Comparison of ENCODE assay signal across 13 cellular contexts in the genomic region with DNA sequence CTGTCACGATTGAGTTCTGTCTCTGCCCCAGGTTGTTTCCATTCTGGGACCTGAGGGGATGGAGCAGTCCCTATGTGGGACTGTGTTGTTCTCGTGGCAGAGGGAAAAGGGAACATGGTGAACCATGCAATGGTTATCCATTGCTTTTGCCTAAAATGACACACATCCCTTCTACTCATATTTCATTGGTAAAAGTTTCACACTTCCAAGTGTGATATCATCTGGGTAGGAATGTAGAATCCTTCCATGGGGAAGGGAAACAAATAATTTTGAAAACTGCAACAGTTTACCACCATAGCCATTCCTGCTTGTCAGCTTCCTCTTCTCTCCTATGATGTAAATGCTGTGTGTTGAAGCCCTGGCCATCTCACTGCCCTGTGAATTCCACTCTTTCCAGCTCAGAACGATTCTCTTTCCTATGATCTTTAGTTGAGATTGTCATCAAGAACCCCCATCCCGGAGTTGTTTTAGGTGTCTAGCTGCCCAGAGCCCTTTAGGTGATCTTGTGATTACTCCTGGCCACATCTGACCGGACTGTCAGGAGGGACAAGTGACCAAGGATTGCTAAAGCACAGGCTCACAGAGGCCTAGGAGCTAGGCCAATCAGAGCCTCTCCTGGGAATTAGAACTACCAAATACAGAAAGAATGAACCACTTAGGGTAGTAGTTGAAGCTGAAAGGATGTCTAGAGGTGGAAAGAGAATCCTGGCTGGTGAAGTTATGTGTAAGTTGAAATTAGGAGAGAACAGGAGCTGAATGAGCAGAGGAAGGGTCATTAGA.
A peak's percentile ranks its signal among the peaks of the same experiment; 100 is the strongest.
DNase-seq lines count a peak whose midpoint lies in the region; ATAC-seq and TF ChIP-seq lines count a peak whose summit lies in the region.
"Had no signal": no experiment of that assay in that cellular context is flagged by ENCODE, and none has a peak within 500 bp of the region (broad histone marks: within the 10 kb centered on the region; RNA-seq: fewer than 3 reads in every experiment).

No MANE protein-coding gene starts in this region.

- H3F3A ChIP-seq in SK-N-SH (replicated peaks; ENCODE audit: insufficient read depth) = no peaks in the 10 kb centered on the region

- no peak for DNase-seq in activated T-cell treated with anti-CD3 and anti-CD28 coated beads, Interleukin-2, amount 50 U/mL, for 24 hours
- no peak for DNase-seq in activated T-cell treated with anti-CD3 and anti-CD28 coated beads, Interleukin-2, amount 50 U/mL, for 48 hours
- DNase-seq in SK-N-SH = no peak
- peak; percentile 61 for DNase-seq in fibroblast of peridontal ligament (ENCODE audit: extremely low read depth)
- DNase-seq in activated CD4-positive, CD25-positive, alpha-beta regulatory T cell treated with anti-CD3 and anti-CD28 coated beads, Interleukin-2, amount 50 U/mL, for 72 hours = no peak
- DNase-seq in NCI-H524 treated with DMSO at 0.1 percent for 48 hours (lab: John Stamatoyannopoulos, UW) = no peak
- DNase-seq: activated CD4-positive, alpha-beta T cell treated with anti-CD3 and anti-CD28 coated beads, Interleukin-2, amount 50 U/mL, for 48 hours; activated gamma-delta T cell treated with Interleukin-2 at 50 U/mL for 16 hours; Calu3; NCI-H1105; Peyer's patch had no signal

- 77% methylated on average over 5 of the region's 5 CpGs for WGBS in SK-N-SH (ENCODE audit: low lambda C conversion rate)

- H3K9me3 ChIP-seq in SK-N-SH = no peaks in the 10 kb centered on the region
- no peaks in the 10 kb centered on the region for H3K9me3 ChIP-seq in stomach smooth muscle (ENCODE audit: control insufficient read depth in 2 of 2, low read length in 2 of 2)
- H3K9me3 ChIP-seq: Peyer's patch had no signal

- no peak for TF ChIP-seq RAD21 in SK-N-SH (IDR thresholded peaks at IDR 0.05; ENCODE audit: low read length)

- no peak for ATAC-seq in HG03175 (IDR thresholded peaks at IDR 0.05; ENCODE audit: unreplicated experiment)

- H3K27ac Mint-ChIP-seq in activated T-cell treated with anti-CD3 and anti-CD28 coated beads, Interleukin-2, amount 50 U/mL, for 24 hours = peak overlapping the region; percentile 27

- CTCF ChIA-PET in SK-N-SH (lab: Yijun Ruan, JAX) = interaction anchor here (1.2 kb wide), 1 partner anchor 52 kb away, joined by 3 read pairs; no protein-coding TSS in a partner anchor

- H3K79me2 ChIP-seq in SK-N-SH (ENCODE audit: insufficient read depth) = no peaks in the 10 kb centered on the region

- H2AFZ ChIP-seq in SK-N-SH (ENCODE audit: low read depth) = peak overlapping the region; percentile 37

- peak overlapping the region; percentile 44 for H3K9ac ChIP-seq in SK-N-SH
- H3K9ac ChIP-seq in stomach smooth muscle (ENCODE audit: low read length in 2 of 2) = no peak overlapping the region

- H3K9me2 ChIP-seq in SK-N-SH = no peaks in the 10 kb centered on the region

- H3K36me3 ChIP-seq in SK-N-SH (replicated peaks in 1 of 2; ENCODE audit: control insufficient read depth in 1 of 2, insufficient read depth in 2 of 2, low read length in 1 of 2) = no peaks in the 10 kb centered on the region
- no peaks in the 10 kb centered on the region for H3K36me3 ChIP-seq in stomach smooth muscle (ENCODE audit: control insufficient read depth in 2 of 2, insufficient read depth in 2 of 2, low read length in 2 of 2)
- H3K36me3 ChIP-seq: Peyer's patch had no signal

- H3K4me3 Mint-ChIP-seq in activated T-cell treated with anti-CD3 and anti-CD28 coated beads, Interleukin-2, amount 50 U/mL, for 24 hours = no peak overlapping the region

- H3K36me3 Mint-ChIP-seq in activated T-cell treated with anti-CD3 and anti-CD28 coated beads, Interleukin-2, amount 50 U/mL, for 24 hours (ENCODE audit: low read depth) = peaks cover 32% of the 10 kb centered on the region

- peaks cover 3% of the 10 kb centered on the region for H3K9me3 Mint-ChIP-seq in activated T-cell treated with anti-CD3 and anti-CD28 coated beads, Interleukin-2, amount 50 U/mL, for 24 hours

- H3K4me3 ChIP-seq in SK-N-SH (ENCODE audit: low read depth in 2 of 2, low read length in 1 of 2) (no peak overlapping the region), stomach smooth muscle (ENCODE audit: low read length in 2 of 2) (no peak overlapping the region)
- H3K4me3 ChIP-seq: Peyer's patch had no signal

- no peaks in the 10 kb centered on the region for H3K27me3 Mint-ChIP-seq in activated T-cell treated with anti-CD3 and anti-CD28 coated beads, Interleukin-2, amount 50 U/mL, for 24 hours

- H3K4me1 ChIP-seq in SK-N-SH (ENCODE audit: control insufficient read depth in 1 of 2, insufficient read depth in 2 of 2, low read depth in 1 of 2, low read length in 1 of 2) (peaks cover 0 to 6% of the 10 kb centered on the region in 2 experiments; a peak in 1 of 4 replicates), stomach smooth muscle (ENCODE audit: control insufficient read depth, insufficient read depth, low read length) (no peaks in the 10 kb centered on the region)
- H3K4me1 ChIP-seq: Peyer's patch had no signal

- TF ChIP-seq CTCF in SK-N-SH (IDR thresholded peaks at IDR 0.05) = no peak

- no peak overlapping the region for H3K4me2 ChIP-seq in SK-N-SH

- no peaks in the 10 kb centered on the region for H4K20me1 ChIP-seq in SK-N-SH (ENCODE audit: insufficient read depth)

- TF ChIP-seq EP300 in SK-N-SH (IDR thresholded peaks at IDR 0.05; ENCODE audit: borderline replicate concordance in 1 of 2, low read depth in 1 of 2, low read length in 1 of 2) = no peak

- no peaks in the 10 kb centered on the region for H3K27me3 ChIP-seq in SK-N-SH (ENCODE audit: insufficient read depth)
- no peaks in the 10 kb centered on the region for H3K27me3 ChIP-seq in stomach smooth muscle (ENCODE audit: control insufficient read depth in 1 of 2, insufficient read depth in 2 of 2, low read length in 2 of 2)
- H3K27me3 ChIP-seq: Peyer's patch had no signal

- POLR2A ChIA-PET in SK-N-SH (lab: Yijun Ruan, JAX) = no interaction called here

- H3K27ac ChIP-seq in SK-N-SH (ENCODE audit: low read depth in 2 of 2, low read length in 1 of 2) (peak overlapping the region in 1 of 2 experiments; percentile 17; a peak in 2 of 4 replicates), stomach smooth muscle (ENCODE audit: low read length) (peak overlapping the region; percentile 12)
- H3K27ac ChIP-seq: Peyer's patch had no signal

- H3K4me1 Mint-ChIP-seq in activated T-cell treated with anti-CD3 and anti-CD28 coated beads, Interleukin-2, amount 50 U/mL, for 24 hours (ENCODE audit: low read depth) = peaks cover 36% of the 10 kb centered on the region

TF ChIP-seq in SK-N-SH, 30 proteins besides CTCF, POLR2A, EP300 and RAD21:
- TF ChIP-seq TEAD4 (IDR thresholded peaks at IDR 0.05; ENCODE audit: borderline replicate concordance, insufficient read depth) (no peak), EZH2phosphoT487 (IDR thresholded peaks at IDR 0.05; ENCODE audit: borderline replicate concordance, low read depth) (no peak), USF2 (IDR thresholded peaks at IDR 0.05; ENCODE audit: borderline replicate concordance, low read depth, low read length) (no peak), RFX5 (IDR thresholded peaks at IDR 0.05; ENCODE audit: low read length) (no peak), YY1 (IDR thresholded peaks at IDR 0.05; ENCODE audit: low read depth) (no peak), CHD2 (IDR thresholded peaks at IDR 0.05; ENCODE audit: low read length, partially characterized antibody) (no peak)
